In genomic region chr1:84143796-84144565, GRCh38 we compare ENCODE assay signal across 8 cellular contexts. TPM values are rescaled to one million over a fixed set of nuclear protein-coding genes. Genes with fewer than 3 reads are reported as not detected.
DNase-seq lines count a peak whose midpoint lies in the region; ATAC-seq and TF ChIP-seq lines count a peak whose summit lies in the region.

Gene PRKACB (plus strand): TSS chr1:84144271. CDS start chr1:84144362, 91 bp downstream.

- 0 out of 2 replicates have a peak within 1 kb of the TSS, but pooled peaks have one; percentile 70 for H3K27ac Mint-ChIP-seq in WTC11

- CTCF ChIA-PET in WTC11 (lab: Charles Lee) = interaction anchor here (1.0 kb wide), 1 partner anchor 461 kb away, joined by 3 read pairs; no protein-coding TSS in a partner anchor

- no peaks in the 10 kb centered on the region for H3K36me3 Mint-ChIP-seq in WTC11

- peaks cover 5% of the 10 kb centered on the region for H3K4me1 Mint-ChIP-seq in WTC11

- no peaks in the 10 kb centered on the region for H3K27me3 Mint-ChIP-seq in WTC11 (ENCODE audit: low read depth)

- intact Hi-C loops in head of caudate nucleus (cut with DNase I) = loop anchor here (5.0 to 10.0 kb wide), 3 partner anchors 288 to 608 kb away; no protein-coding TSS in a partner anchor

- peak; percentile 49 for DNase-seq in Daoy (ENCODE audit: low read depth)
- DNase-seq in WTC11 (ENCODE audit: low spot score) = no peak
- peak; percentile 19 for DNase-seq in germinal center (ENCODE audit: low spot score)
- DNase-seq in renal cortical epithelial cell (ENCODE audit: low read depth) = peak; percentile 71
- DNase-seq in activated effector memory CD4-positive, alpha-beta T cell treated with anti-CD3 and anti-CD28 coated beads, Interleukin-2, amount 50 U/mL, for 16 hours = no peak
- no peak for DNase-seq in head of caudate nucleus

- no peak within 1 kb of the TSS for H3K4me3 Mint-ChIP-seq in WTC11

- POLR2A ChIA-PET in WTC11 (lab: Charles Lee) = no interaction called here

- peaks cover 4% of the 10 kb centered on the region for H3K9me3 Mint-ChIP-seq in WTC11

- ATAC-seq in GM21367 (IDR thresholded peaks at IDR 0.05; ENCODE audit: unreplicated experiment) (peak; percentile 95), HG03575 (IDR thresholded peaks at IDR 0.05; ENCODE audit: extremely low read depth, insufficient number of reproducible peaks, low FRiP score, unreplicated experiment) (peak; percentile 88), WTC11 (peak; percentile 18; the same call in 1 of the 2 replicates)

- no peak for TF ChIP-seq CTCF in WTC11 (IDR thresholded peaks at IDR 0.05)

TF ChIP-seq in WTC11, 78 proteins besides CTCF, POLR2A, EP300 and RAD21:
- TF ChIP-seq CREM (CRISPR knock-in tag; IDR thresholded peaks at IDR 0.05) (no peak), ZNF232 (CRISPR knock-in tag; IDR thresholded peaks at IDR 0.05) (no peak), ATF3 (CRISPR knock-in tag; conservative IDR thresholded peaks at IDR 0.05) (no peak), ELF4 (CRISPR knock-in tag; IDR thresholded peaks at IDR 0.05; ENCODE audit: low read depth) (no peak), ZNF396 (CRISPR knock-in tag; IDR thresholded peaks at IDR 0.05; ENCODE audit: borderline replicate concordance) (no peak), FOXP4 (CRISPR knock-in tag; IDR thresholded peaks at IDR 0.05) (no peak), MLX (CRISPR knock-in tag; IDR thresholded peaks at IDR 0.05) (no peak), NR1H2 (CRISPR knock-in tag; IDR thresholded peaks at IDR 0.05) (no peak), JAZF1 (CRISPR knock-in tag; IDR thresholded peaks at IDR 0.05) (no peak), MYBL2 (CRISPR knock-in tag; IDR thresholded peaks at IDR 0.05) (no peak), CDX4 (CRISPR knock-in tag; IDR thresholded peaks at IDR 0.05; ENCODE audit: borderline replicate concordance) (no peak), ZNF416 (CRISPR knock-in tag; IDR thresholded peaks at IDR 0.05) (no peak), GABPB1 (CRISPR knock-in tag; IDR thresholded peaks at IDR 0.05) (no peak), ETV6 (CRISPR knock-in tag; IDR thresholded peaks at IDR 0.05) (no peak), TCF7 (CRISPR knock-in tag; IDR thresholded peaks at IDR 0.05; ENCODE audit: low read depth) (no peak), KAT7 (CRISPR knock-in tag; IDR thresholded peaks at IDR 0.05; ENCODE audit: borderline replicate concordance) (no peak), EMX1 (CRISPR knock-in tag; IDR thresholded peaks at IDR 0.05) (no peak), NFATC4 (CRISPR knock-in tag; IDR thresholded peaks at IDR 0.05) (no peak)

RNA-seq across cellular contexts. Expression of gene PRKACB, which starts in this region (rescaled TPM):
- total RNA-seq in Daoy (2014; rRNA removed; shearing (Covaris generic)) = 47.3 and 47.9 TPM in 2 replicates
- total RNA-seq in WTC11 (2021) (16.8 to 19.2 TPM (median 18.4 TPM) in 3 replicates), renal cortical epithelial cell (11.6 and 33.1 TPM in 2 replicates)

Comparison
In these comparisons a context has a peak if more than half of its experiments do, and no peak if none do; other contexts are left out.
1. DNase-seq: peak in Daoy (single experiment), germinal center (single experiment) and renal cortical epithelial cell (single experiment); none in WTC11 (single experiment), activated effector memory CD4-positive, alpha-beta T cell treated with anti-CD3 and anti-CD28 coated beads, Interleukin-2, amount 50 U/mL, for 16 hours (single experiment) and head of caudate nucleus (0 of 42).
2. ATAC-seq: peak in every context shown above with its lines; median percentile 95 in GM21367; 88 in HG03575; 18 in WTC11.